In genomic region chr7:23710000-23710399, GRCh38 we compare ENCODE assay signal across 1 cellular context.
TF ChIP-seq lines count a peak whose summit lies in the region.

Gene STK31, plus strand, starts transcription at chr7:23710219. Its CDS starts 67 bp downstream, at chr7:23710286.

TF ChIP-seq in HepG2, 621 proteins besides CTCF, POLR2A, EP300 and RAD21 (continued from another document):
- TF ChIP-seq ZBTB43 (CRISPR knock-in tag; conservative IDR thresholded peaks at IDR 0.05), result no peak
- TF ChIP-seq CREB1 (IDR thresholded peaks at IDR 0.05), result 0 out of 2 replicates have a peak, but pooled peaks have one; percentile 0
- TF ChIP-seq CREB1 (CRISPR knock-in tag; IDR thresholded peaks at IDR 0.05), result no peak
- no peak for TF ChIP-seq SP2 (CRISPR knock-in tag; IDR thresholded peaks at IDR 0.05)
- TF ChIP-seq ZNF768 (CRISPR knock-in tag; IDR thresholded peaks at IDR 0.05), result peak; percentile 27; the same call in 1 of the 2 replicates
- no peak for TF ChIP-seq SMYD3 (CRISPR knock-in tag; IDR thresholded peaks at IDR 0.05)
- TF ChIP-seq ZBTB33 (CRISPR knock-in tag; IDR thresholded peaks at IDR 0.05), result peak; percentile 83
- TF ChIP-seq PHF20 (CRISPR knock-in tag; IDR thresholded peaks at IDR 0.05), result no peak
- no peak for TF ChIP-seq ZNF781 (CRISPR knock-in tag; IDR thresholded peaks at IDR 0.05; ENCODE audit: borderline replicate concordance, not compliant biosample characterization)
- TF ChIP-seq ZNF20 (CRISPR knock-in tag; IDR thresholded peaks at IDR 0.05), result no peak
- TF ChIP-seq HOXA3 (CRISPR knock-in tag; IDR thresholded peaks at IDR 0.05), result peak; percentile 55; the same call in 1 of the 2 replicates
- TF ChIP-seq ZNF503 (CRISPR knock-in tag; IDR thresholded peaks at IDR 0.05), result no peak
- no peak for TF ChIP-seq SPEN (CRISPR knock-in tag; IDR thresholded peaks at IDR 0.05; ENCODE audit: low read depth)
